ENCODE assay signal across 16 cellular contexts in genomic region chr1:200366577-200367253, GRCh38. TPM values are rescaled to one million over a fixed set of nuclear protein-coding genes. Genes with fewer than 3 reads are reported as not detected.
DNase-seq lines count a peak whose midpoint lies in the region; ATAC-seq and TF ChIP-seq lines count a peak whose summit lies in the region.
"Had no signal": no experiment of that assay in that cellular context is flagged by ENCODE, and none has a peak within 500 bp of the region (broad histone marks: within the 10 kb centered on the region; RNA-seq: fewer than 3 reads in every experiment).

No MANE protein-coding gene starts in this region.

- no peaks in the 10 kb centered on the region for H3K9me3 ChIP-seq in HEK293 (ENCODE audit: control insufficient read depth, insufficient read depth, low read depth, low read length)
- H3K9me3 ChIP-seq in SJSA1 (replicated peaks), result no peaks in the 10 kb centered on the region
- H3K9me3 ChIP-seq: SJCRH30 had no signal

- no peaks in the 10 kb centered on the region for H3K27me3 Mint-ChIP-seq in T-cell

- H3K4me1 Mint-ChIP-seq in T-cell, result no peaks in the 10 kb centered on the region

- CTCF ChIA-PET in HEK293 (lab: Yijun Ruan, JAX), result interaction anchor here (0.7 kb wide), 2 partner anchors 138 to 143 kb away, joined by 4 to 5 read pairs; no protein-coding TSS in a partner anchor
- CTCF ChIA-PET in T-cell (lab: Charles Lee), result no interaction called here

- DNase-seq in AG10803 (ENCODE audit: low read depth) (peak; percentile 48), SJSA1 (ENCODE audit: low read depth in 1 of 2, low spot score in 2 of 2) (no peak), left lobe of liver (ENCODE audit: low spot score) (peak; percentile 59), T-cell (no peak)
- DNase-seq in activated CD4-positive, alpha-beta T cell treated with anti-CD3 and anti-CD28 coated beads for 4 hours, result no peak
- DNase-seq: activated naive CD8-positive, alpha-beta T cell treated with anti-CD3 and anti-CD28 coated beads, Interleukin-2, amount 10 ng/mL, durations not matched to agents 7 days and 5 days; activated T-cell treated with anti-CD3 and anti-CD28 coated beads, Interleukin-2, amount 50 U/mL, for 48 hours; NCI-H1436; NCI-H446 treated with DMSO at 0.1 percent for 48 hours; right cardiac atrium; SJCRH30 had no signal

- H3K4me3 ChIP-seq in AG10803 (ENCODE audit: low read length) (no peak overlapping the region), HEK293 (ENCODE audit: low read depth, low read length) (no peak overlapping the region), SJSA1 (no peak overlapping the region)
- H3K4me3 ChIP-seq: neural progenitor cell, SJCRH30 had no signal

- H3K36me3 Mint-ChIP-seq in T-cell, result peaks cover 12% of the 10 kb centered on the region
- H3K36me3 Mint-ChIP-seq: activated naive CD8-positive, alpha-beta T cell treated with anti-CD3 and anti-CD28 coated beads, Interleukin-2, amount 10 ng/mL, durations not matched to agents 7 days and 5 days; mesothelial cell of epicardium; neural progenitor cell had no signal

- no peak overlapping the region for H3K27ac ChIP-seq in HEK293 (ENCODE audit: extremely low read depth, low read depth, low read length)
- peak overlapping the region; percentile 9; the same call in 1 of the 2 replicates for H3K27ac ChIP-seq in SJSA1
- H3K27ac ChIP-seq: neural progenitor cell, SJCRH30 had no signal

- H3K27ac Mint-ChIP-seq in T-cell, result no peak overlapping the region
- H3K27ac Mint-ChIP-seq: activated naive CD8-positive, alpha-beta T cell treated with anti-CD3 and anti-CD28 coated beads, Interleukin-2, amount 10 ng/mL, durations not matched to agents 7 days and 5 days; mesothelial cell of epicardium; neural progenitor cell had no signal

- POLR2A ChIA-PET in HEK293 (lab: Yijun Ruan, JAX) (no interaction called here), T-cell (lab: Charles Lee) (no interaction called here)

- H3K4me1 ChIP-seq in HEK293 (ENCODE audit: control insufficient read depth, insufficient read depth, low read length) (no peaks in the 10 kb centered on the region), SJSA1 (replicated peaks) (peaks cover 72% of the 10 kb centered on the region)
- H3K4me1 ChIP-seq: SJCRH30 had no signal

- ATAC-seq in left lobe of liver (peak; percentile 66), HG03159 (IDR thresholded peaks at IDR 0.05; ENCODE audit: unreplicated experiment) (no peak), T-cell (replicated peaks in 1 of 4) (no peak)
- no peak for ATAC-seq in activated CD4-positive, CD25-positive, alpha-beta regulatory T cell treated with anti-CD3 and anti-CD28 coated beads, Interleukin-2, amount 50 U/mL, for 24 hours
- ATAC-seq: right cardiac atrium had no signal

- H3K4me3 Mint-ChIP-seq in T-cell, result no peak overlapping the region
- H3K4me3 Mint-ChIP-seq: activated naive CD8-positive, alpha-beta T cell treated with anti-CD3 and anti-CD28 coated beads, Interleukin-2, amount 10 ng/mL, durations not matched to agents 7 days and 5 days; mesothelial cell of epicardium; neural progenitor cell had no signal

- no peaks in the 10 kb centered on the region for H3K36me3 ChIP-seq in HEK293 (ENCODE audit: control insufficient read depth in 2 of 2, insufficient read depth in 1 of 2, low read length in 2 of 2)
- no peaks in the 10 kb centered on the region for H3K36me3 ChIP-seq in SJSA1
- H3K36me3 ChIP-seq: neural progenitor cell, SJCRH30 had no signal

- no peaks in the 10 kb centered on the region for H3K27me3 ChIP-seq in SJSA1 (replicated peaks)
- H3K27me3 ChIP-seq: neural progenitor cell, SJCRH30 had no signal

- no peaks in the 10 kb centered on the region for H3K9me3 Mint-ChIP-seq in T-cell
- H3K9me3 Mint-ChIP-seq: activated naive CD8-positive, alpha-beta T cell treated with anti-CD3 and anti-CD28 coated beads, Interleukin-2, amount 10 ng/mL, durations not matched to agents 7 days and 5 days; mesothelial cell of epicardium; neural progenitor cell had no signal

- no peak for TF ChIP-seq CTCF in AG10803 (conservative IDR thresholded peaks at IDR 0.05; ENCODE audit: low read length)
- no peak for TF ChIP-seq CTCF in HEK293 (tag by site-specific recombination; IDR thresholded peaks at IDR 0.05)

TF ChIP-seq in HEK293, 187 proteins besides CTCF, POLR2A, EP300 and RAD21:
- TF ChIP-seq ZNF549 (tag by site-specific recombination; IDR thresholded peaks at IDR 0.05) (no peak), ZNF513 (tag by site-specific recombination; IDR thresholded peaks at IDR 0.05) (peak; percentile 47), ZBTB20 (tag by site-specific recombination; IDR thresholded peaks at IDR 0.05) (0 out of 2 replicates have a peak, but pooled peaks have one; percentile 29)

RNA-seq across cellular contexts. Expression of gene ZNF281, which starts 43.1 kb away (rescaled TPM):
- total RNA-seq in SJSA1 (2014; rRNA removed; shearing (Covaris generic)), result 25.1 and 32.0 TPM in 2 replicates
- total RNA-seq in left lobe of liver, result 13.7 TPM
- 10 to 100 TPM; 19.2 to 29.9 (median 21.4) TPM for total RNA-seq in T-cell

Comparison
In these comparisons a context has a peak if more than half of its experiments do, and no peak if none do; other contexts are left out.
1. DNase-seq: peak in AG10803 (single experiment) and left lobe of liver (single experiment); none in SJSA1 (0 of 2), T-cell (0 of 34) and activated CD4-positive, alpha-beta T cell treated with anti-CD3 and anti-CD28 coated beads for 4 hours (0 of 2).